Comparison of ENCODE assay signal across 26 cellular contexts in genomic region chr5:112097768-112098167, GRCh38.
DNase-seq lines count a peak whose midpoint lies in the region; ATAC-seq and TF ChIP-seq lines count a peak whose summit lies in the region.
"Had no signal": no experiment of that assay in that cellular context is flagged by ENCODE, and none has a peak within 500 bp of the region (broad histone marks: within the 10 kb centered on the region; RNA-seq: fewer than 3 reads in every experiment).

No MANE protein-coding gene starts in this region.

- ATAC-seq in omental fat pad (ENCODE audit: low FRiP score), result peak; percentile 51
- ATAC-seq: left ventricle myocardium superior, right cardiac atrium had no signal

- TF ChIP-seq CTCF in AG10803 (conservative IDR thresholded peaks at IDR 0.05; ENCODE audit: low read length), result no peak
- TF ChIP-seq CTCF in cardiac fibroblast (IDR thresholded peaks at IDR 0.05; ENCODE audit: low read depth, low read length), result no peak
- TF ChIP-seq CTCF in omental fat pad (IDR thresholded peaks at IDR 0.05), result no peak

- H3K4me3 ChIP-seq in AG10803 (ENCODE audit: low read length) (no peak overlapping the region), cardiac fibroblast (replicated peaks in 1 of 2; ENCODE audit: low read depth in 2 of 2, low read length in 2 of 2) (no peak overlapping the region)
- H3K4me3 ChIP-seq: BLaER1 treated with 17β-estradiol and CSF1 and Interleukin-3, amounts not matched to agents 10 nM and 100 nM; esophagus muscularis mucosa; stomach; tibial artery had no signal

- DNase-seq in AG10803 (ENCODE audit: low read depth), result peak; percentile 3
- peak; percentile 11 for DNase-seq in HT1080 (ENCODE audit: low read depth)
- DNase-seq in cardiac fibroblast (ENCODE audit: low read depth in 2 of 2), result peak; percentile 6 to 14
- no peak for DNase-seq in omental fat pad (ENCODE audit: low spot score)
- DNase-seq in NCI-H1436 treated with DMSO at 0.1 percent for 48 hours (lab: John Stamatoyannopoulos, UW), result no peak
- no peak for DNase-seq in HK-2 (ENCODE audit: unreplicated experiment)
- DNase-seq in stimulated activated CD4-positive, alpha-beta T cell treated with anti-CD3 and anti-CD28 coated beads, Interleukin-4, amount 100 ng/mL, for 24 hours, result no peak
- no peak for DNase-seq in activated effector memory CD4-positive, alpha-beta T cell treated with anti-CD3 and anti-CD28 coated beads, Interleukin-2, amount 50 U/mL, for 16 hours
- DNase-seq: ACHN; activated CD4-positive, alpha-beta memory T cell treated with anti-CD3 and anti-CD28 coated beads for 36 hours; activated CD4-positive, alpha-beta T cell treated with anti-CD3 and anti-CD28 coated beads for 1 hour; activated naive CD4-positive, alpha-beta T cell treated with anti-CD3 and anti-CD28 coated beads, Interleukin-2, amount 10 ng/mL, durations not matched to agents 7 days and 5 days; amniotic stem cell; glutamatergic neuron; HCEC 1CT; left ventricle myocardium superior; NCI-H1092 treated with DMSO at 0.1 percent for 48 hours; NCI-H1930; NCI-H524; posterior cingulate gyrus; right cardiac atrium; Right ventricle myocardium superior; stomach; tibial artery had no signal

Comparison
In these comparisons a context has a peak if more than half of its experiments do, and no peak if none do; other contexts are left out.
1. DNase-seq: peak in AG10803 (single experiment), HT1080 (single experiment) and cardiac fibroblast (2 of 2); none in omental fat pad (single experiment), NCI-H1436 treated with DMSO at 0.1 percent for 48 hours (single experiment), HK-2 (single experiment), stimulated activated CD4-positive, alpha-beta T cell treated with anti-CD3 and anti-CD28 coated beads, Interleukin-4, amount 100 ng/mL, for 24 hours (single experiment) and activated effector memory CD4-positive, alpha-beta T cell treated with anti-CD3 and anti-CD28 coated beads, Interleukin-2, amount 50 U/mL, for 16 hours (single experiment).